In the genomic region with DNA sequence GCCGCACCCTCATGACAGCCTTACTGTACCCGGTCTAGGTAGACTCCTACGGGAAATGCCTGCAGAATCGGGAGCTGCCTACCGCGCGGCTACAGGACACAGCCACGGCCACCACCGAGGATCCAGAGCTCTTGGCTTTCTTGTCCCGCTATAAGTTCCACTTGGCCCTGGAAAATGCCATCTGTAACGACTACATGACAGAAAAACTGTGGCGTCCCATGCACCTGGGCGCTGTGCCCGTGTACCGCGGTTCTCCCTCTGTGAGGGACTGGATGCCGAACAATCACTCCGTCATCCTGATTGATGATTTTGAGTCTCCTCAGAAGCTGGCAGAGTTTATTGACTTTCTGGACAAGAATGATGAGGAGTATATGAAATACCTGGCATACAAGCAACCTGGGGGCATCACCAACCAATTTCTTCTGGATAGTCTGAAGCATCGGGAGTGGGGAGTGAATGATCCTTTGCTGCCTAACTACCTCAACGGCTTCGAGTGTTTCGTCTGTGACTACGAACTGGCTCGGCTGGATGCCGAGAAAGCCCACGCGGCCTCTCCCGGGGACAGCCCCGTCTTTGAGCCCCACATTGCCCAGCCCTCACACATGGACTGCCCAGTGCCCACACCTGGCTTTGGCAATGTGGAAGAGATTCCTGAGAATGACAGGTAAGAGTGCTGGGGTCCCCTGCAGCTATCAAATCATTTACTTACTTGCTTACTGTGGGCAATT, we compare ENCODE assay signal across 9 cellular contexts. TPM values are rescaled to one million over a fixed set of nuclear protein-coding genes. Genes with fewer than 3 reads are reported as not detected.
DNase-seq lines count a peak whose midpoint lies in the region; ATAC-seq, FAIRE-seq and TF ChIP-seq lines count a peak whose summit lies in the region.
"Had no signal": no experiment of that assay in that cellular context is flagged by ENCODE, and none has a peak within 500 bp of the region (broad histone marks: within the 10 kb centered on the region; RNA-seq: fewer than 3 reads in every experiment).

No MANE protein-coding gene starts in this region.

- H3K36me3 ChIP-seq in ACC112 (ENCODE audit: insufficient read depth, low read length) (peaks cover 20% of the 10 kb centered on the region), esophagus muscularis mucosa (peaks cover 28 to 63% (median 56%) of the 10 kb centered on the region in 4 donors), pancreas (peaks cover 0 to 31% (median 11%) of the 10 kb centered on the region in 3 donors)

- DNase-seq in T-cell (peak in 3 of 34 experiments; percentile 16 to 24 (median 22)), esophagus muscularis mucosa (ENCODE audit: extremely low spot score) (no peak), pancreas (no peak), COLO668 (lab: John Stamatoyannopoulos, UW; ENCODE audit: unreplicated experiment) (no peak), HEK293T (ENCODE audit: extremely low spot score) (no peak)

- peak overlapping the region; percentile 96 for H3K4me3 ChIP-seq in ACC112 (ENCODE audit: low read depth, low read length)
- peak overlapping the region; percentile 71 to 95 (median 82) for H3K4me3 ChIP-seq in esophagus muscularis mucosa
- H3K4me3 ChIP-seq in pancreas: peak overlapping the region; percentile 44 to 91 (median 80)

- H3K27me3 ChIP-seq in ACC112 (ENCODE audit: insufficient read depth, low read length): no peaks in the 10 kb centered on the region
- H3K27me3 ChIP-seq in esophagus muscularis mucosa: no peaks in the 10 kb centered on the region
- H3K27me3 ChIP-seq in pancreas: no peaks in the 10 kb centered on the region

- H3K27ac ChIP-seq in ACC112 (ENCODE audit: low read depth, low read length): peak overlapping the region; percentile 93
- peak overlapping the region; percentile 92 to 98 (median 96) for H3K27ac ChIP-seq in esophagus muscularis mucosa (replicated peaks in 1 of 4)
- peak overlapping the region; percentile 87 to 99 (median 93) for H3K27ac ChIP-seq in pancreas

- no peak for FAIRE-seq in pancreas (lab: Jason Lieb, UNC)
- FAIRE-seq: islet of Langerhans had no signal

- peaks cover 43% of the 10 kb centered on the region for H3K79me2 ChIP-seq in ACC112 (ENCODE audit: control insufficient read depth, insufficient read depth, low read length, unreplicated experiment)

- no peak for TF ChIP-seq EP300 in esophagus muscularis mucosa (IDR thresholded peaks at IDR 0.05)

- CTCF ChIA-PET in T-cell (lab: Charles Lee): interaction anchor here in 1 of 2 donors (0.9 to 4.1 kb wide), 7 partner anchors 9 to 167 kb away, joined by 3 to 35 read pairs (median 5); a partner anchor contains a TSS
- CTCF ChIA-PET in HEK293T (lab: Yijun Ruan, JAX): interaction anchor here (0.8 to 1.0 kb wide), 4 partner anchors 36 to 106 kb away, joined by 3 to 8 read pairs (median 3); no protein-coding TSS in a partner anchor

- H3K27me3 Mint-ChIP-seq in T-cell: no peaks in the 10 kb centered on the region

- peaks cover 33% of the 10 kb centered on the region for H3K36me3 Mint-ChIP-seq in T-cell

- H3K4me1 ChIP-seq in ACC112 (ENCODE audit: control insufficient read depth, insufficient read depth, low read length, unreplicated experiment): peaks cover 18% of the 10 kb centered on the region
- H3K4me1 ChIP-seq in esophagus muscularis mucosa: peaks cover 29 to 37% (median 35%) of the 10 kb centered on the region in 4 donors
- H3K4me1 ChIP-seq in pancreas: peaks cover 0 to 21% (median 8%) of the 10 kb centered on the region in 3 donors

- peak overlapping the region; percentile 46 for H2AFZ ChIP-seq in ACC112 (ENCODE audit: low read length, unreplicated experiment)

- no peaks in the 10 kb centered on the region for H3K9me3 Mint-ChIP-seq in T-cell

- intact Hi-C loops in esophagus muscularis mucosa (cut with DNase I): no loop called here
- intact Hi-C loops in pancreas (cut with DNase I): no loop called here

- H3K4me1 Mint-ChIP-seq in T-cell: peaks cover 57 to 66% (median 65%) of the 10 kb centered on the region in 3 donors

- TF ChIP-seq CTCF in esophagus muscularis mucosa (IDR thresholded peaks at IDR 0.05) (no peak), pancreas (IDR thresholded peaks at IDR 0.05) (no peak)

- no peak for TF ChIP-seq POLR2A in esophagus muscularis mucosa (IDR thresholded peaks at IDR 0.05; ENCODE audit: low read depth)

- peak overlapping the region; percentile 93 to 97 (median 94) for H3K4me3 Mint-ChIP-seq in T-cell

- ATAC-seq in GM19452 (IDR thresholded peaks at IDR 0.05; ENCODE audit: unreplicated experiment) (peak; percentile 3), T-cell (replicated peaks in 1 of 4) (peak in 3 of 4 experiments; percentile 4 to 6 (median 5)), pancreas (peak; percentile 1 to 10 (median 2)), GM18861 (IDR thresholded peaks at IDR 0.05; ENCODE audit: unreplicated experiment) (no peak)

- H3K27ac Mint-ChIP-seq in T-cell: peak overlapping the region; percentile 94 to 95

- POLR2A ChIA-PET in T-cell (lab: Charles Lee) (interaction anchor here (0.7 to 3.4 kb wide), 4 partner anchors 9 to 30 kb away, joined by 3 to 15 read pairs (median 8); a partner anchor contains a TSS), HEK293T (lab: Yijun Ruan, JAX) (interaction anchor here (0.7 to 4.5 kb wide), 12 partner anchors 9 to 521 kb away, joined by 3 to 68 read pairs (median 6); a partner anchor contains a TSS)

- H3K9me3 ChIP-seq in esophagus muscularis mucosa: no peaks in the 10 kb centered on the region
- no peaks in the 10 kb centered on the region for H3K9me3 ChIP-seq in pancreas

- WGBS in esophagus muscularis mucosa: 12% methylated on average over 22 of the region's 29 CpGs
- 1 to 2% methylated on average over 29 of the region's 29 CpGs for WGBS in pancreas, 2 donors

TF ChIP-seq in HEK293T, 16 proteins besides CTCF, POLR2A, EP300 and RAD21:
- TF ChIP-seq SP1 (IDR thresholded peaks at IDR 0.05) (no peak), BHLHE40 (IDR thresholded peaks at IDR 0.05; ENCODE audit: borderline replicate concordance) (no peak)
TF ChIP-seq in HEK293T: peak in this region for 0.

RNA-seq across cellular contexts. Expression of a gene that starts 8.5 kb away (rescaled TPM):
- 10 to 100 TPM in 3 of 5 donors, 1 to 10 TPM in 2; 6.3 to 17.5 (median 14.2) TPM for total RNA-seq in T-cell
- total RNA-seq in esophagus muscularis mucosa: 10 to 100 TPM; 14.9 to 32.0 (median 25.6) TPM
- total RNA-seq in pancreas: 1 to 10 TPM; 4.4 to 9.6 (median 7.3) TPM
- polyA plus RNA-seq in pancreas: 10 to 100 TPM; 26.3 to 31.7 TPM

RNA-seq across cellular contexts. Expression of a gene that starts 12.1 kb away (rescaled TPM):
- total RNA-seq in T-cell: 100 to 1,000 TPM in 2 of 5 donors, 10 to 100 TPM in 3; 69.0 to 106 (median 90.8) TPM
- total RNA-seq in esophagus muscularis mucosa: 100 to 1,000 TPM in 3 of 4 donors, 10 to 100 TPM in 1; 66.4 to 123 (median 107) TPM
- total RNA-seq in pancreas: 10 to 100 TPM; 20.7 to 73.3 (median 38.0) TPM
- polyA plus RNA-seq in pancreas: 100 to 1,000 TPM; 160 to 187 TPM

RNA-seq across cellular contexts. Expression of a gene that starts 29.1 kb away (rescaled TPM):
- total RNA-seq in T-cell: 100 to 1,000 TPM in 1 of 5 donors, 10 to 100 TPM in 4; 77.7 to 107 (median 92.2) TPM
- total RNA-seq in esophagus muscularis mucosa: 10 to 100 TPM; 42.4 to 61.3 (median 53.5) TPM
- total RNA-seq in pancreas: 10 to 100 TPM; 23.3 to 42.5 (median 30.2) TPM
- polyA plus RNA-seq in pancreas: 10 to 100 TPM; 33.1 to 36.2 TPM

RNA-seq across cellular contexts. Expression of a gene that starts 38.1 kb away (rescaled TPM):
- 100 to 1,000 TPM in 4 of 5 donors, 10 to 100 TPM in 1; 96.1 to 119 (median 110) TPM for total RNA-seq in T-cell
- total RNA-seq in esophagus muscularis mucosa: 10 to 100 TPM; 26.8 to 38.3 (median 31.1) TPM
- 10 to 100 TPM in 3 of 6 donors, 1 to 10 TPM in 3; 7.8 to 20.5 (median 10.2) TPM for total RNA-seq in pancreas
- 10 to 100 TPM; 12.6 to 17.7 TPM for polyA plus RNA-seq in pancreas
